Comparison of ENCODE assay signal across 8 cellular contexts in the genomic region with DNA sequence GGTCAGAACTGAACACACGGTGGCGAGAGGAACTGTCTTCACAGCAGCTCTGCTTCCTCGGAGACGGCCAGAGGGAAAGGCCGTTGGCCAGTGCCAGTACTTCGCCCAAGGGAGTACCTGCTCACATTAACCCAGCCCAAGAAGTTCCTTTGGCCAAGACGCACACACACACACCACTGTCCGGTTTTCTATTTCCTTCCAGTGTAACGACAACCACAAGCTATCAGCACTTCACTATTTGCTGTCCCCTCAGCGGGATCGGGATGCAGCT. TPM values are rescaled to one million over a fixed set of nuclear protein-coding genes. Genes with fewer than 3 reads are reported as not detected.
DNase-seq lines count a peak whose midpoint lies in the region; ATAC-seq and TF ChIP-seq lines count a peak whose summit lies in the region.

No MANE protein-coding gene starts in this region.

- H3K27me3 Mint-ChIP-seq in activated naive CD8-positive, alpha-beta T cell treated with anti-CD3 and anti-CD28 coated beads, Interleukin-2, amount 10 ng/mL, durations not matched to agents 7 days and 5 days, result no peaks in the 10 kb centered on the region

- in situ Hi-C loops in Caki2 (cut with HindIII; ENCODE audit: low pct_unique_long_range_greater_than_20kb, low sequenced_read_pairs), result no loop called here

- peaks cover 20% of the 10 kb centered on the region for H3K36me3 Mint-ChIP-seq in activated naive CD8-positive, alpha-beta T cell treated with anti-CD3 and anti-CD28 coated beads, Interleukin-2, amount 10 ng/mL, durations not matched to agents 7 days and 5 days

- H3K36me3 ChIP-seq in left ventricle myocardium inferior (peaks cover 1% of the 10 kb centered on the region), prostate gland (no peaks in the 10 kb centered on the region)

- H3K4me3 ChIP-seq in left ventricle myocardium inferior (peak overlapping the region; percentile 76), prostate gland (peak overlapping the region; percentile 99 to 100)

- H3K4me1 Mint-ChIP-seq in activated naive CD8-positive, alpha-beta T cell treated with anti-CD3 and anti-CD28 coated beads, Interleukin-2, amount 10 ng/mL, durations not matched to agents 7 days and 5 days, result peaks cover 23% of the 10 kb centered on the region

- peak overlapping the region; percentile 98 for H3K4me3 Mint-ChIP-seq in activated naive CD8-positive, alpha-beta T cell treated with anti-CD3 and anti-CD28 coated beads, Interleukin-2, amount 10 ng/mL, durations not matched to agents 7 days and 5 days

- ATAC-seq in GM21528 (IDR thresholded peaks at IDR 0.05; ENCODE audit: low FRiP score, unreplicated experiment), result peak; percentile 18
- ATAC-seq in activated naive CD8-positive, alpha-beta T cell treated with anti-CD3 and anti-CD28 coated beads, Interleukin-2, amount 10 ng/mL, durations not matched to agents 7 days and 5 days (ENCODE audit: low read depth), result no peak

- TF ChIP-seq CTCF in left ventricle myocardium inferior (IDR thresholded peaks at IDR 0.05; ENCODE audit: borderline replicate concordance) (peak; percentile 15), prostate gland (IDR thresholded peaks at IDR 0.05) (peak in 1 of 4 experiments; percentile 37)

- no peaks in the 10 kb centered on the region for H3K9me3 ChIP-seq in left ventricle myocardium inferior (replicated peaks)
- no peaks in the 10 kb centered on the region for H3K9me3 ChIP-seq in prostate gland

- peak overlapping the region; percentile 98 for H3K27ac Mint-ChIP-seq in activated naive CD8-positive, alpha-beta T cell treated with anti-CD3 and anti-CD28 coated beads, Interleukin-2, amount 10 ng/mL, durations not matched to agents 7 days and 5 days

- H3K27ac ChIP-seq in left ventricle myocardium inferior (replicated peaks) (peak overlapping the region; percentile 100), prostate gland (peak overlapping the region; percentile 100)

- H3K9me3 Mint-ChIP-seq in activated naive CD8-positive, alpha-beta T cell treated with anti-CD3 and anti-CD28 coated beads, Interleukin-2, amount 10 ng/mL, durations not matched to agents 7 days and 5 days, result no peaks in the 10 kb centered on the region

- POLR2A ChIA-PET in activated naive CD8-positive, alpha-beta T cell treated with anti-CD3 and anti-CD28 coated beads, Interleukin-2, amount 10 ng/mL, durations not matched to agents 7 days and 5 days (lab: Charles Lee), result interaction anchor here (4.8 to 6.3 kb wide), 2 partner anchors 9 to 58 kb away, joined by 52 to 122 read pairs; a partner anchor contains a TSS

- intact Hi-C loops in left ventricle myocardium inferior (cut with micrococcal nuclease), result no loop called here
- intact Hi-C loops in prostate gland (cut with DNase I), result no loop called here

- peaks cover 60% of the 10 kb centered on the region for H3K4me1 ChIP-seq in left ventricle myocardium inferior
- H3K4me1 ChIP-seq in prostate gland (replicated peaks), result peaks cover 10% of the 10 kb centered on the region

- TF ChIP-seq POLR2A in prostate gland (IDR thresholded peaks at IDR 0.05), result peak; percentile 27

- DNase-seq in Caki2 (ENCODE audit: low read depth) (peak; percentile 62), NCI-H1105 treated with DMSO at 0.1 percent for 48 hours (lab: John Stamatoyannopoulos, UW) (peak; percentile 3), left ventricle myocardium inferior (peak; percentile 35), prostate gland (ENCODE audit: low spot score) (peak; percentile 36), mesenteric fat pad (ENCODE audit: low spot score) (no peak), NCI-H2029 treated with DMSO at 0.1 percent for 48 hours (lab: John Stamatoyannopoulos, UW) (no peak)
- DNase-seq in activated naive CD8-positive, alpha-beta T cell treated with anti-CD3 and anti-CD28 coated beads, Interleukin-2, amount 10 ng/mL, durations not matched to agents 7 days and 5 days, result no peak

- WGBS in prostate gland, result 0% methylated on average over 11 of the region's 11 CpGs

- H3K27me3 ChIP-seq in left ventricle myocardium inferior (ENCODE audit: low read depth), result no peaks in the 10 kb centered on the region
- no peaks in the 10 kb centered on the region for H3K27me3 ChIP-seq in prostate gland (replicated peaks; ENCODE audit: insufficient read depth)

RNA-seq across cellular contexts. Expression of a gene that starts 0.7 kb away (rescaled TPM):
- total RNA-seq in Caki2 (2014; rRNA removed; shearing (Covaris generic); ENCODE audit: low replicate concordance), result 30.0 and 40.0 TPM in 2 replicates
- 100 to 1,000 TPM; 134 to 136 TPM for total RNA-seq in activated naive CD8-positive, alpha-beta T cell treated with anti-CD3 and anti-CD28 coated beads, Interleukin-2, amount 10 ng/mL, durations not matched to agents 7 days and 5 days
- total RNA-seq in left ventricle myocardium inferior (41.7 TPM), prostate gland (10 to 100 TPM; 34.8 to 71.7 TPM), mesenteric fat pad (75.4 TPM)

RNA-seq across cellular contexts. Expression of a gene that starts 9.2 kb away (rescaled TPM):
- total RNA-seq in Caki2 (2014; rRNA removed; shearing (Covaris generic); ENCODE audit: low replicate concordance), result 3.9 and 6.3 TPM in 2 replicates
- 10 to 100 TPM in 1 of 2 experiments, 1 to 10 TPM in 1; 8.6 to 11.1 TPM for total RNA-seq in activated naive CD8-positive, alpha-beta T cell treated with anti-CD3 and anti-CD28 coated beads, Interleukin-2, amount 10 ng/mL, durations not matched to agents 7 days and 5 days
- 3.3 TPM for total RNA-seq in left ventricle myocardium inferior
- 1 to 10 TPM; 6.4 to 7.1 TPM for total RNA-seq in prostate gland
- total RNA-seq in mesenteric fat pad, result 8.9 TPM

RNA-seq across cellular contexts. Expression of a gene that starts 9.3 kb away (rescaled TPM):
- total RNA-seq in Caki2 (2014; rRNA removed; shearing (Covaris generic); ENCODE audit: low replicate concordance), result 47.5 and 98.5 TPM in 2 replicates
- 100 to 1,000 TPM; 113 to 117 TPM for total RNA-seq in activated naive CD8-positive, alpha-beta T cell treated with anti-CD3 and anti-CD28 coated beads, Interleukin-2, amount 10 ng/mL, durations not matched to agents 7 days and 5 days
- total RNA-seq in left ventricle myocardium inferior (11.8 TPM), prostate gland (10 to 100 TPM; 49.4 to 56.4 TPM), mesenteric fat pad (46.8 TPM)

RNA-seq across cellular contexts. Expression of a gene that starts 47.7 kb away (rescaled TPM):
- total RNA-seq in Caki2 (2014; rRNA removed; shearing (Covaris generic); ENCODE audit: low replicate concordance), result 27.8 and 38.1 TPM in 2 replicates
- total RNA-seq in activated naive CD8-positive, alpha-beta T cell treated with anti-CD3 and anti-CD28 coated beads, Interleukin-2, amount 10 ng/mL, durations not matched to agents 7 days and 5 days, result 1 to 10 TPM; 4.7 to 4.8 TPM
- 13.1 TPM for total RNA-seq in left ventricle myocardium inferior
- 1 to 10 TPM; 8.0 to 8.2 TPM for total RNA-seq in prostate gland
- 16.3 TPM for total RNA-seq in mesenteric fat pad

RNA-seq across cellular contexts. Expression of a gene that starts 57.4 kb away (rescaled TPM):
- total RNA-seq in Caki2 (2014; rRNA removed; shearing (Covaris generic); ENCODE audit: low replicate concordance), result 13.5 and 17.2 TPM in 2 replicates
- 1 to 10 TPM; 9.0 to 9.4 TPM for total RNA-seq in activated naive CD8-positive, alpha-beta T cell treated with anti-CD3 and anti-CD28 coated beads, Interleukin-2, amount 10 ng/mL, durations not matched to agents 7 days and 5 days
- total RNA-seq in left ventricle myocardium inferior (8.7 TPM), prostate gland (10 to 100 TPM in 1 of 2 donors, 1 to 10 TPM in 1; 7.8 to 10.2 TPM), mesenteric fat pad (4.1 TPM)

Comparison
In these comparisons a context has a peak if more than half of its experiments do, and no peak if none do; other contexts are left out.
1. DNase-seq: peak in Caki2 (single experiment), NCI-H1105 treated with DMSO at 0.1 percent for 48 hours (single experiment), left ventricle myocardium inferior (single experiment) and prostate gland (single experiment); none in activated naive CD8-positive, alpha-beta T cell treated with anti-CD3 and anti-CD28 coated beads, Interleukin-2, amount 10 ng/mL, durations not matched to agents 7 days and 5 days (single experiment), mesenteric fat pad (single experiment) and NCI-H2029 treated with DMSO at 0.1 percent for 48 hours (single experiment).